8 cellular contexts compared by ENCODE assay signal in genomic region chr3:51083490-51083889, GRCh38.
"Had no signal": no experiment of that assay in that cellular context is flagged by ENCODE, and none has a peak within 500 bp of the region (broad histone marks: within the 10 kb centered on the region; RNA-seq: fewer than 3 reads in every experiment).

No MANE protein-coding gene starts in this region.

- FAIRE-seq: G401.6, GM12878, GM12891, GM12892, GM18507, GM19239 had no signal

- DNase-seq: GDM1, GF-D8 had no signal

- ATAC-seq: GM12878 had no signal

- H3K4me3 ChIP-seq: GM12878 had no signal
